ENCODE assay signal across 12 cellular contexts in the genomic region with DNA sequence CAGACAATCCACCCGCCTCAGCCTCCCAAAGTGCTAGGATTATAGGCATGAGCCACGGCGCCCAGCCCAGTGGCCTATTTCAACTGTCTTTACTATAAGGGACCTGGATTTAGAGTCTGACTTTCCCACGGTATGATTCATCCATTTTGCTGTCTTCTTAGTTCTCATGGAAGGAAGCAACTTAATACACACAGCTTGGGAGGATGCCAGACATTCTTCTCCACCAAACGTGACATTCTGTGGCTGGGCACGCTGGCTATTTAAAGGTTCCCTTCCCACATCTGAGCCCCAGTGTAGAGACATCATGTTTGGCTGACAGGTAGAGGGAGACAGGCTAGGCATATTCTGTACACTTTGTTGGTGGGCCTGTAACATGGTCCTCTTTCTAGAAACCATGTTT. TPM values are rescaled to one million over a fixed set of nuclear protein-coding genes. Genes with fewer than 3 reads are reported as not detected.
DNase-seq lines count a peak whose midpoint lies in the region; ATAC-seq and TF ChIP-seq lines count a peak whose summit lies in the region.
"Had no signal": no experiment of that assay in that cellular context is flagged by ENCODE, and none has a peak within 500 bp of the region (broad histone marks: within the 10 kb centered on the region; RNA-seq: fewer than 3 reads in every experiment).

No MANE protein-coding gene starts in this region.

- H2BK15ac ChIP-seq in IMR-90 (ENCODE audit: low read depth, low read length), result no peak overlapping the region

- POLR2A ChIA-PET in IMR-90 (lab: Charles Lee; ENCODE audit: unreplicated experiment), result no interaction called here

- 70% methylated on average over 3 of the region's 6 CpGs; no CpG with 5 or more reads in 1 of the 2 experiments for WGBS in IMR-90 (ENCODE audit: extremely low coverage in 2 of 2, insufficient read length in 1 of 2), 2 experiments

- H4K20me1 ChIP-seq in IMR-90 (ENCODE audit: insufficient read depth, low read length), result no peaks in the 10 kb centered on the region

- dilution Hi-C loops in IMR-90 (cut with HindIII; ENCODE audit: low sequenced_read_pairs, unreplicated experiment), result no loop called here

- no peak overlapping the region for H2AFZ ChIP-seq in IMR-90 (replicated peaks; ENCODE audit: low read length, poor library complexity)

- no peak overlapping the region for H2BK20ac ChIP-seq in IMR-90 (ENCODE audit: low read depth, low read length)

- no peak overlapping the region for H3K4ac ChIP-seq in IMR-90 (ENCODE audit: low read depth, low read length)

- H3K27ac ChIP-seq in IMR-90 (ENCODE audit: insufficient read depth, low read length) (no peak overlapping the region), brain microvascular endothelial cell (peak overlapping the region; percentile 67)

- TF ChIP-seq RAD21 in IMR-90 (IDR thresholded peaks at IDR 0.05; ENCODE audit: low read length), result no peak

- H3K4me3 ChIP-seq in IMR-90 (ENCODE audit: insufficient read depth, low read depth, low read length), result no peak overlapping the region
- H3K4me3 ChIP-seq in brain microvascular endothelial cell (ENCODE audit: low read depth, low read length), result no peak overlapping the region

- H2AK9ac ChIP-seq in IMR-90 (replicated peaks; ENCODE audit: low read depth, low read length, poor library complexity), result no peak overlapping the region

- in situ Hi-C loops in IMR-90 (cut with MboI; ENCODE audit: low sequenced_read_pairs), result no loop called here
- in situ Hi-C loops in brain microvascular endothelial cell (cut with HindIII; ENCODE audit: low pct_ligation_motif_present, low sequenced_read_pairs), result no loop called here

- H4K5ac ChIP-seq in IMR-90 (ENCODE audit: low read depth, low read length), result no peak overlapping the region

- H3K9ac ChIP-seq in IMR-90 (ENCODE audit: low read depth, low read length), result no peak overlapping the region

- no peaks in the 10 kb centered on the region for H3K79me1 ChIP-seq in IMR-90 (ENCODE audit: low read depth in 1 of 2, low read length in 2 of 2)

- no peak overlapping the region for H3K23ac ChIP-seq in IMR-90 (ENCODE audit: low read depth, low read length)

- no TSS peak for BruUV-seq in IMR-90 (replicated peaks; lab: Mats Ljungman, UMichigan)

- peaks cover 3% of the 10 kb centered on the region; the same call in 1 of the 2 replicates for H3K9me3 ChIP-seq in IMR-90 (ENCODE audit: control insufficient read depth, insufficient read depth, low read length)

- no peak overlapping the region for H2BK120ac ChIP-seq in IMR-90 (ENCODE audit: low read depth, low read length)

- intact Hi-C loops in IMR-90 (cut with micrococcal nuclease), result no loop called here

- no peak overlapping the region for H4K8ac ChIP-seq in IMR-90 (ENCODE audit: low read depth in 2 of 2, low read length in 2 of 2)

- no peak overlapping the region for H3K56ac ChIP-seq in IMR-90 (ENCODE audit: extremely low read depth, insufficient read depth, low read length)

- H3K9me1 ChIP-seq in IMR-90 (ENCODE audit: insufficient read depth, low read length), result no peaks in the 10 kb centered on the region

- H4K91ac ChIP-seq in IMR-90 (ENCODE audit: insufficient read depth, low read depth, low read length), result no peak overlapping the region

- H3K18ac ChIP-seq in IMR-90 (ENCODE audit: low read depth, low read length), result no peak overlapping the region

- H3K4me2 ChIP-seq in IMR-90 (ENCODE audit: low read depth, low read length), result no peak overlapping the region

- CTCF ChIA-PET in IMR-90 (lab: Yijun Ruan, JAX), result interaction anchor here (0.6 kb wide), 1 partner anchor 295 kb away, joined by 3 read pairs; no protein-coding TSS in a partner anchor

- no peaks in the 10 kb centered on the region for H3K36me3 ChIP-seq in IMR-90 (ENCODE audit: control insufficient read depth, insufficient read depth, low read length)
- H3K36me3 ChIP-seq in brain microvascular endothelial cell (replicated peaks), result no peaks in the 10 kb centered on the region

- H2BK5ac ChIP-seq in IMR-90 (ENCODE audit: low read depth, low read length, poor library complexity, severe bottlenecking), result no peak overlapping the region

- ATAC-seq in IMR-90 (ENCODE audit: low read depth), result peak; percentile 69
- ATAC-seq in HG02884 (IDR thresholded peaks at IDR 0.05; ENCODE audit: unreplicated experiment), result no peak
- ATAC-seq in HG02885 (IDR thresholded peaks at IDR 0.05; ENCODE audit: poor library complexity, unreplicated experiment), result no peak

- TF ChIP-seq CTCF in IMR-90 (conservative IDR thresholded peaks at IDR 0.05; ENCODE audit: low read depth, low read length) (no peak), brain microvascular endothelial cell (IDR thresholded peaks at IDR 0.05; ENCODE audit: low read depth, low read length, missing control alignments) (peak; percentile 21)

- peaks cover 25% of the 10 kb centered on the region for H3K27me3 ChIP-seq in IMR-90 (ENCODE audit: control insufficient read depth, insufficient read depth, low read length)
- no peaks in the 10 kb centered on the region for H3K27me3 ChIP-seq in brain microvascular endothelial cell (replicated peaks)

- no peak overlapping the region for H2AK5ac ChIP-seq in IMR-90 (ENCODE audit: low read depth, low read length)

- H3K14ac ChIP-seq in IMR-90 (replicated peaks; ENCODE audit: low read depth, low read length), result no peak overlapping the region

- peak; percentile 32 for DNase-seq in AG08396 (ENCODE audit: low spot score)
- DNase-seq in IMR-90, result peak; percentile 91
- peak; percentile 99 for DNase-seq in brain microvascular endothelial cell
- DNase-seq in islet precursor cell, result peak; percentile 94
- no peak for DNase-seq in stimulated activated CD4-positive, alpha-beta T cell treated with anti-CD3 and anti-CD28 coated beads, Interleukin-12 subunit alpha, Interleukin-12 subunit beta, amount 100 ng/mL, for 4 hours
- DNase-seq in SKM-1 (lab: John Stamatoyannopoulos, UW; ENCODE audit: unreplicated experiment), result no peak
- DNase-seq: activated CD4-positive, alpha-beta memory T cell treated with anti-CD3 and anti-CD28 coated beads for 36 hours; CD4-positive, alpha-beta T cell; Karpas-422; small intestine had no signal

- no peak for TF ChIP-seq POLR2A in IMR-90 (IDR thresholded peaks at IDR 0.05; ENCODE audit: low read depth, low read length)

- H3K4me1 ChIP-seq in IMR-90 (ENCODE audit: control insufficient read depth, insufficient read depth, low read length), result no peaks in the 10 kb centered on the region

TF ChIP-seq in IMR-90, 13 proteins besides CTCF, POLR2A, EP300 and RAD21:
- no peak for TF ChIP-seq MAZ (IDR thresholded peaks at IDR 0.05; ENCODE audit: borderline replicate concordance, low read depth, low read length)
- TF ChIP-seq BHLHE40 (IDR thresholded peaks at IDR 0.05; ENCODE audit: low read depth, low read length), result peak; percentile 98

RNA-seq across cellular contexts. Expression of gene FAM43A, which starts 26.2 kb away (rescaled TPM):
- 3.0 and 3.1 TPM in 2 replicates for total RNA-seq in IMR-90 (2012; rRNA removed)
- 11.2 and 11.5 TPM in 2 replicates for polyA plus RNA-seq in IMR-90 (2012; rRNA removed)
- polyA plus RNA-seq in IMR-90 (2012; cell fraction: cytosol; rRNA removed), result 8.8 and 20.4 TPM in 2 replicates
- 30.0 and 63.1 TPM in 2 replicates for polyA plus RNA-seq in IMR-90 (2012; cell fraction: nucleus; rRNA removed; ENCODE audit: low replicate concordance)

RNA-seq across cellular contexts. Expression of gene LSG1, which starts 39.9 kb away (rescaled TPM):
- 45.2 and 46.7 TPM in 2 replicates for total RNA-seq in IMR-90 (2012; rRNA removed)
- 25.2 and 26.8 TPM in 2 replicates for polyA plus RNA-seq in IMR-90 (2012; rRNA removed)
- 4.7 and 9.8 TPM in 2 replicates for polyA plus RNA-seq in IMR-90 (2012; cell fraction: cytosol; rRNA removed)
- 14.1 and 59.8 TPM in 2 replicates for polyA plus RNA-seq in IMR-90 (2012; cell fraction: nucleus; rRNA removed; ENCODE audit: low replicate concordance)

Comparison
In these comparisons a context has a peak if more than half of its experiments do, and no peak if none do; other contexts are left out.
1. DNase-seq: peak in AG08396 (single experiment), IMR-90 (single experiment), brain microvascular endothelial cell (single experiment) and islet precursor cell (single experiment); none in stimulated activated CD4-positive, alpha-beta T cell treated with anti-CD3 and anti-CD28 coated beads, Interleukin-12 subunit alpha, Interleukin-12 subunit beta, amount 100 ng/mL, for 4 hours (single experiment) and SKM-1 (single experiment).